9 cellular contexts compared by ENCODE assay signal in genomic region chr1:61782771-61783170, GRCh38. TPM values are rescaled to one million over a fixed set of nuclear protein-coding genes. Genes with fewer than 3 reads are reported as not detected.
DNase-seq lines count a peak whose midpoint lies in the region; ATAC-seq and TF ChIP-seq lines count a peak whose summit lies in the region.
"Had no signal": no experiment of that assay in that cellular context is flagged by ENCODE, and none has a peak within 500 bp of the region (broad histone marks: within the 10 kb centered on the region; RNA-seq: fewer than 3 reads in every experiment).

No MANE protein-coding gene starts in this region.

- WGBS in suprapubic skin = 81% methylated on average over 4 of the region's 4 CpGs

- no peaks in the 10 kb centered on the region for H3K4me1 Mint-ChIP-seq in WTC11

- H3K36me3 Mint-ChIP-seq in WTC11 = peaks cover 7% of the 10 kb centered on the region

- no peaks in the 10 kb centered on the region for H3K9me3 Mint-ChIP-seq in WTC11

- no peak overlapping the region for H3K27ac ChIP-seq in suprapubic skin

- H3K27ac Mint-ChIP-seq in WTC11 = no peak overlapping the region; the same call in 1 of the 2 replicates

- H3K4me3 ChIP-seq in suprapubic skin = no peak overlapping the region

- TF ChIP-seq POLR2A in suprapubic skin (IDR thresholded peaks at IDR 0.05) = no peak

- no peaks in the 10 kb centered on the region for H3K9me3 ChIP-seq in suprapubic skin

- CTCF ChIA-PET in WTC11 (lab: Charles Lee) = no interaction called here

- DNase-seq in activated CD8-positive, alpha-beta memory T cell treated with anti-CD3 and anti-CD28 coated beads, Interleukin-2, amount 50 U/mL, for 1 hour (ENCODE audit: extremely low read depth) = peak; percentile 45
- peak; percentile 4 for DNase-seq in stimulated activated CD4-positive, alpha-beta T cell treated with anti-CD3 and anti-CD28 coated beads, Interleukin-12 subunit alpha, Interleukin-12 subunit beta, amount 100 ng/mL, for 4 hours
- DNase-seq in suprapubic skin (ENCODE audit: low spot score in 2 of 2) (no peak), NCI-H1930 (lab: John Stamatoyannopoulos, UW) (no peak), NCI-H510A (lab: John Stamatoyannopoulos, UW) (no peak), WTC11 (ENCODE audit: low spot score) (no peak)
- DNase-seq: DMS79 treated with DMSO at 0.1 percent for 48 hours had no signal

- H3K4me1 ChIP-seq in suprapubic skin = no peaks in the 10 kb centered on the region

- H3K4me3 Mint-ChIP-seq in WTC11 = no peak overlapping the region

- no peaks in the 10 kb centered on the region for H3K27me3 ChIP-seq in suprapubic skin

- peaks cover 12% of the 10 kb centered on the region for H3K36me3 ChIP-seq in suprapubic skin

- TF ChIP-seq CTCF in suprapubic skin (IDR thresholded peaks at IDR 0.05) (no peak), WTC11 (IDR thresholded peaks at IDR 0.05) (no peak)

- H3K27me3 Mint-ChIP-seq in WTC11 (ENCODE audit: low read depth) = no peaks in the 10 kb centered on the region

- TF ChIP-seq EP300 in suprapubic skin (IDR thresholded peaks at IDR 0.05) = no peak

- POLR2A ChIA-PET in WTC11 (lab: Charles Lee) = no interaction called here

- ATAC-seq in GM18861 (IDR thresholded peaks at IDR 0.05; ENCODE audit: unreplicated experiment) (peak; percentile 98), HG03064 (IDR thresholded peaks at IDR 0.05; ENCODE audit: low read depth, unreplicated experiment) (peak; percentile 79), WTC11 (no peak)

TF ChIP-seq in WTC11, 78 proteins besides CTCF, POLR2A, EP300 and RAD21:
- no peak for TF ChIP-seq TP53 (CRISPR knock-in tag; IDR thresholded peaks at IDR 0.05)
- TF ChIP-seq ZNF532 (CRISPR knock-in tag; IDR thresholded peaks at IDR 0.05; ENCODE audit: borderline replicate concordance) = no peak
- TF ChIP-seq ZMAT4 (CRISPR knock-in tag; IDR thresholded peaks at IDR 0.05) = no peak

RNA-seq across cellular contexts. Expression of gene PATJ, which starts 40.5 kb away (rescaled TPM):
- total RNA-seq in suprapubic skin (100 to 1,000 TPM in 1 of 4 donors, 10 to 100 TPM in 3; 54.9 to 187 (median 62.1) TPM), WTC11 (2021) (52.4 to 57.9 TPM (median 56.8 TPM) in 3 replicates)

RNA-seq across cellular contexts. Expression of gene TM2D1, which starts 57.8 kb away (rescaled TPM):
- 10 to 100 TPM; 37.6 to 67.2 (median 52.8) TPM for total RNA-seq in suprapubic skin
- total RNA-seq in WTC11 (2021) = 21.6 to 24.3 TPM (median 23.8 TPM) in 3 replicates

Comparison
In these comparisons a context has a peak if more than half of its experiments do, and no peak if none do; other contexts are left out.
1. DNase-seq: peak in activated CD8-positive, alpha-beta memory T cell treated with anti-CD3 and anti-CD28 coated beads, Interleukin-2, amount 50 U/mL, for 1 hour (single experiment) and stimulated activated CD4-positive, alpha-beta T cell treated with anti-CD3 and anti-CD28 coated beads, Interleukin-12 subunit alpha, Interleukin-12 subunit beta, amount 100 ng/mL, for 4 hours (single experiment); none in suprapubic skin (0 of 2), NCI-H1930 (0 of 2), NCI-H510A (single experiment) and WTC11 (single experiment).